In the genomic region with DNA sequence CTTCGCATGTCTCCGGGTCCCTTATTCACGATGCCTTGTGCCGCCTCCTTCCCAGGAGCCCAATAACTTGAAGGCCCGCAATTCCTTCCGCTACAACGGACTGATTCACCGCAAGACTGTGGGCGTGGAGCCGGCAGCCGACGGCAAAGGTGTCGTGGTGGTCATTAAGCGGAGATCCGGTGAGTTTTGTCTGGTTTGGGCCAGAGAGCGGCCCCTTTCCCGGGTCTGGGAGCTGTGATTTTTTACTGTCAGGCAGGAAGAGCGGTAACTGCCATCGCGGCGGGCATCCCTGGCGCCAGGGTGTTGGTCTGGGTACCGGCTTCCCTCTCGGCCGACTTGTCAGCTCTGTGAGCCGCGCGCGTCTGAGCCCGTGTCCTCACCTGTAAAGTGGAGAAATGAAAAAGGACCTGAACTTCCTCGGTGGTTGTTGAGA, we compare ENCODE assay signal across 10 cellular contexts. TPM values are rescaled to one million over a fixed set of nuclear protein-coding genes. Genes with fewer than 3 reads are reported as not detected.
DNase-seq lines count a peak whose midpoint lies in the region; ATAC-seq and TF ChIP-seq lines count a peak whose summit lies in the region.
"Had no signal": no experiment of that assay in that cellular context is flagged by ENCODE, and none has a peak within 500 bp of the region (broad histone marks: within the 10 kb centered on the region; RNA-seq: fewer than 3 reads in every experiment).

No MANE protein-coding gene starts in this region.

- H3K27me3 Mint-ChIP-seq in activated CD8-positive, alpha-beta memory T cell treated with anti-CD3 and anti-CD28 coated beads, Interleukin-2, amount 10 ng/mL, durations not matched to agents 7 days and 5 days: no peaks in the 10 kb centered on the region
- H3K27me3 Mint-ChIP-seq in activated naive CD8-positive, alpha-beta T cell treated with anti-CD3 and anti-CD28 coated beads for 36 hours: peaks cover 7% of the 10 kb centered on the region

- 0% methylated on average over 10 of the region's 31 CpGs for WGBS in suprapubic skin

- peaks cover 59% of the 10 kb centered on the region for H3K4me1 Mint-ChIP-seq in activated CD8-positive, alpha-beta memory T cell treated with anti-CD3 and anti-CD28 coated beads, Interleukin-2, amount 10 ng/mL, durations not matched to agents 7 days and 5 days
- H3K4me1 Mint-ChIP-seq in activated naive CD8-positive, alpha-beta T cell treated with anti-CD3 and anti-CD28 coated beads for 36 hours: peaks cover 49% of the 10 kb centered on the region

- H3K36me3 Mint-ChIP-seq in activated CD8-positive, alpha-beta memory T cell treated with anti-CD3 and anti-CD28 coated beads, Interleukin-2, amount 10 ng/mL, durations not matched to agents 7 days and 5 days: peaks cover 53% of the 10 kb centered on the region
- H3K36me3 Mint-ChIP-seq in activated naive CD8-positive, alpha-beta T cell treated with anti-CD3 and anti-CD28 coated beads for 36 hours: peaks cover 64% of the 10 kb centered on the region

- TF ChIP-seq POLR2A in suprapubic skin (IDR thresholded peaks at IDR 0.05): no peak

- TF ChIP-seq EP300 in suprapubic skin (IDR thresholded peaks at IDR 0.05): no peak

- H3K27me3 ChIP-seq in kidney epithelial cell (ENCODE audit: control insufficient read depth, insufficient read depth, low read length) (no peaks in the 10 kb centered on the region), suprapubic skin (no peaks in the 10 kb centered on the region)

- peaks cover 60% of the 10 kb centered on the region for H3K4me1 ChIP-seq in suprapubic skin

- ATAC-seq in activated CD8-positive, alpha-beta memory T cell treated with anti-CD3 and anti-CD28 coated beads, Interleukin-2, amount 10 ng/mL, durations not matched to agents 7 days and 5 days: no peak
- no peak for ATAC-seq in GM19328 (IDR thresholded peaks at IDR 0.05; ENCODE audit: unreplicated experiment)

- H3K27ac ChIP-seq in suprapubic skin: peak overlapping the region; percentile 81

- no peaks in the 10 kb centered on the region for H3K9me3 Mint-ChIP-seq in activated CD8-positive, alpha-beta memory T cell treated with anti-CD3 and anti-CD28 coated beads, Interleukin-2, amount 10 ng/mL, durations not matched to agents 7 days and 5 days (ENCODE audit: low read depth)
- peaks cover 2% of the 10 kb centered on the region for H3K9me3 Mint-ChIP-seq in activated naive CD8-positive, alpha-beta T cell treated with anti-CD3 and anti-CD28 coated beads for 36 hours

- H3K9me3 ChIP-seq in suprapubic skin: no peaks in the 10 kb centered on the region

- CTCF ChIA-PET in activated CD8-positive, alpha-beta memory T cell treated with anti-CD3 and anti-CD28 coated beads, Interleukin-2, amount 10 ng/mL, durations not matched to agents 7 days and 5 days (lab: Charles Lee): interaction anchor here (2.0 kb wide), 2 partner anchors 48 to 118 kb away, joined by 5 to 10 read pairs; partner anchors contain the start of gene KMT5C

- no peak for TF ChIP-seq CTCF in kidney epithelial cell (IDR thresholded peaks at IDR 0.05; ENCODE audit: insufficient read depth, low read length, poor library complexity, severe bottlenecking)
- no peak for TF ChIP-seq CTCF in suprapubic skin (IDR thresholded peaks at IDR 0.05)

- H3K4me3 ChIP-seq in kidney epithelial cell (ENCODE audit: low read depth, low read length) (peak overlapping the region; percentile 82), suprapubic skin (peak overlapping the region; percentile 87)

- H3K4me3 Mint-ChIP-seq in activated CD8-positive, alpha-beta memory T cell treated with anti-CD3 and anti-CD28 coated beads, Interleukin-2, amount 10 ng/mL, durations not matched to agents 7 days and 5 days: peak overlapping the region; percentile 96
- H3K4me3 Mint-ChIP-seq in activated naive CD8-positive, alpha-beta T cell treated with anti-CD3 and anti-CD28 coated beads for 36 hours: peak overlapping the region; percentile 100

- H3K27ac Mint-ChIP-seq in activated CD8-positive, alpha-beta memory T cell treated with anti-CD3 and anti-CD28 coated beads, Interleukin-2, amount 10 ng/mL, durations not matched to agents 7 days and 5 days: peak overlapping the region; percentile 96
- peak overlapping the region; percentile 100 for H3K27ac Mint-ChIP-seq in activated naive CD8-positive, alpha-beta T cell treated with anti-CD3 and anti-CD28 coated beads for 36 hours

- DNase-seq in activated CD8-positive, alpha-beta memory T cell treated with anti-CD3 and anti-CD28 coated beads, Interleukin-2, amount 10 ng/mL, durations not matched to agents 7 days and 5 days: no peak
- DNase-seq in activated CD8-positive, alpha-beta memory T cell treated with anti-CD3 and anti-CD28 coated beads for 24 hours: no peak
- no peak for DNase-seq in activated naive CD8-positive, alpha-beta T cell treated with anti-CD3 and anti-CD28 coated beads for 36 hours
- DNase-seq in kidney epithelial cell (ENCODE audit: low read depth) (no peak), suprapubic skin (ENCODE audit: low spot score in 2 of 2) (no peak), CD1c-positive myeloid dendritic cell (ENCODE audit: extremely low spot score) (no peak), DMS79 (lab: John Stamatoyannopoulos, UW) (no peak)

- peaks cover 4% of the 10 kb centered on the region for H3K36me3 ChIP-seq in kidney epithelial cell (ENCODE audit: control insufficient read depth, insufficient read depth, low read length)
- H3K36me3 ChIP-seq in suprapubic skin: peaks cover 44% of the 10 kb centered on the region

RNA-seq across cellular contexts. Expression of gene RPL28, which starts 0.8 kb away (rescaled TPM):
- total RNA-seq in activated CD8-positive, alpha-beta memory T cell treated with anti-CD3 and anti-CD28 coated beads, Interleukin-2, amount 10 ng/mL, durations not matched to agents 7 days and 5 days: 1,000 to 10,000 TPM; 2,244 to 2,759 TPM
- total RNA-seq in activated naive CD8-positive, alpha-beta T cell treated with anti-CD3 and anti-CD28 coated beads for 36 hours: 1,000 to 10,000 TPM; 2,585 to 2,613 TPM
- 630 and 742 TPM in 2 replicates for total RNA-seq in kidney epithelial cell
- total RNA-seq in suprapubic skin: 100 to 1,000 TPM; 605 to 767 (median 714) TPM

RNA-seq across cellular contexts. Expression of gene TMEM238, which starts 2.4 kb away (rescaled TPM):
- 10 to 100 TPM; 14.1 to 23.0 TPM for total RNA-seq in activated CD8-positive, alpha-beta memory T cell treated with anti-CD3 and anti-CD28 coated beads, Interleukin-2, amount 10 ng/mL, durations not matched to agents 7 days and 5 days
- total RNA-seq in activated naive CD8-positive, alpha-beta T cell treated with anti-CD3 and anti-CD28 coated beads for 36 hours: 10 to 100 TPM; 10.1 to 10.8 TPM
- total RNA-seq in kidney epithelial cell: 1.4 and 4.1 TPM in 2 replicates
- total RNA-seq in suprapubic skin: 10 to 100 TPM in 3 of 4 donors, 1 to 10 TPM in 1; 6.3 to 37.1 (median 29.3) TPM
- total RNA-seq: RPMI7951 had no signal

RNA-seq across cellular contexts. Expression of gene TMEM190, which starts 9.9 kb away (rescaled TPM):
- total RNA-seq in activated CD8-positive, alpha-beta memory T cell treated with anti-CD3 and anti-CD28 coated beads, Interleukin-2, amount 10 ng/mL, durations not matched to agents 7 days and 5 days: not detected
- total RNA-seq in activated naive CD8-positive, alpha-beta T cell treated with anti-CD3 and anti-CD28 coated beads for 36 hours: not detected
- total RNA-seq in kidney epithelial cell: not detected in 2 replicates
- total RNA-seq in suprapubic skin: not detected
- total RNA-seq: omental fat pad, RPMI7951 had no signal

RNA-seq across cellular contexts. Expression of gene IL11, which starts 16.3 kb away (rescaled TPM):
- total RNA-seq in activated CD8-positive, alpha-beta memory T cell treated with anti-CD3 and anti-CD28 coated beads, Interleukin-2, amount 10 ng/mL, durations not matched to agents 7 days and 5 days: under 1 TPM; 0.50 to 0.68 TPM
- total RNA-seq in activated naive CD8-positive, alpha-beta T cell treated with anti-CD3 and anti-CD28 coated beads for 36 hours: not detected
- total RNA-seq in kidney epithelial cell (32.1 and 38.7 TPM in 2 replicates), suprapubic skin (1 to 10 TPM in 3 of 4 donors, under 1 TPM in 1; 0.97 to 1.7 (median 1.2) TPM)

RNA-seq across cellular contexts. Expression of gene UBE2S, which starts 21.1 kb away (rescaled TPM):
- 100 to 1,000 TPM; 311 to 421 TPM for total RNA-seq in activated CD8-positive, alpha-beta memory T cell treated with anti-CD3 and anti-CD28 coated beads, Interleukin-2, amount 10 ng/mL, durations not matched to agents 7 days and 5 days
- 100 to 1,000 TPM; 323 to 325 TPM for total RNA-seq in activated naive CD8-positive, alpha-beta T cell treated with anti-CD3 and anti-CD28 coated beads for 36 hours
- total RNA-seq in kidney epithelial cell: 53.4 and 53.6 TPM in 2 replicates
- 10 to 100 TPM in 2 of 4 donors, 1 to 10 TPM in 2; 7.4 to 17.0 (median 12.2) TPM for total RNA-seq in suprapubic skin
